17 cellular contexts compared by ENCODE assay signal in genomic region chr13:26992951-26993490, GRCh38.
DNase-seq lines count a peak whose midpoint lies in the region; ATAC-seq and TF ChIP-seq lines count a peak whose summit lies in the region.
"Had no signal": no experiment of that assay in that cellular context is flagged by ENCODE, and none has a peak within 500 bp of the region (broad histone marks: within the 10 kb centered on the region; RNA-seq: fewer than 3 reads in every experiment).

No MANE protein-coding gene starts in this region.

- H3K9ac ChIP-seq in muscle layer of colon (ENCODE audit: low read length), result no peak overlapping the region
- no peak overlapping the region for H3K9ac ChIP-seq in neuronal stem cell (ENCODE audit: low read depth, low read length, poor library complexity)
- H3K9ac ChIP-seq: BLaER1 had no signal

- no peak overlapping the region for H3K23ac ChIP-seq in neuronal stem cell (ENCODE audit: low read depth, low read length, poor library complexity)

- H3K18ac ChIP-seq in neuronal stem cell (ENCODE audit: low read length), result no peak overlapping the region

- no peak overlapping the region for H2AFZ ChIP-seq in neuronal stem cell (ENCODE audit: low read length)

- H2AK5ac ChIP-seq in neuronal stem cell (ENCODE audit: low read depth, low read length), result no peak overlapping the region

- H3K4me2 ChIP-seq in neuronal stem cell (ENCODE audit: insufficient read depth, low read length, poor library complexity, severe bottlenecking), result no peak overlapping the region
- H3K4me2 ChIP-seq: BLaER1 had no signal

- H3K27me3 ChIP-seq in esophagus muscularis mucosa (no peaks in the 10 kb centered on the region), muscle layer of colon (ENCODE audit: control insufficient read depth in 1 of 2, insufficient read depth in 2 of 2, low read length in 2 of 2) (no peaks in the 10 kb centered on the region), neuronal stem cell (ENCODE audit: control insufficient read depth in 3 of 3, insufficient read depth in 3 of 3, low read depth in 1 of 3, low read length in 3 of 3) (peaks cover 0 to 3% (median 0%) of the 10 kb centered on the region in 3 experiments)
- H3K27me3 ChIP-seq: MG63 had no signal

- intact Hi-C loops in esophagus muscularis mucosa (cut with DNase I), result no loop called here

- DNase-seq in DMS 273 (lab: John Stamatoyannopoulos, UW; ENCODE audit: unreplicated experiment), result peak; percentile 9
- no peak for DNase-seq in DMS 273 treated with DMSO at 0.1 percent for 48 hours (lab: John Stamatoyannopoulos, UW)
- no peak for DNase-seq in esophagus muscularis mucosa (ENCODE audit: extremely low spot score)
- DNase-seq in substantia nigra (lab: John Stamatoyannopoulos, UW), result no peak
- no peak for DNase-seq in neuronal stem cell (ENCODE audit: low spot score)
- DNase-seq in midbrain (lab: John Stamatoyannopoulos, UW), result no peak
- DNase-seq: CD8-positive, alpha-beta memory T cell; EL; MG63; NCI-H1105; NCI-H2029; NCI-H510A treated with DMSO at 0.1 percent for 48 hours; SIG-M5 had no signal

- TF ChIP-seq EP300 in esophagus muscularis mucosa (IDR thresholded peaks at IDR 0.05), result no peak

- no peak overlapping the region for H3K14ac ChIP-seq in neuronal stem cell (ENCODE audit: low read length)

- H3K4me1 ChIP-seq in esophagus muscularis mucosa, result peaks cover 24 to 74% (median 74%) of the 10 kb centered on the region in 4 donors
- peaks cover 54% of the 10 kb centered on the region for H3K4me1 ChIP-seq in muscle layer of colon (ENCODE audit: insufficient read depth, low read length)
- no peaks in the 10 kb centered on the region for H3K4me1 ChIP-seq in neuronal stem cell (ENCODE audit: control insufficient read depth in 2 of 2, insufficient read depth in 1 of 2, low read depth in 1 of 2, low read length in 2 of 2)

- no peak overlapping the region for H3K4me3 ChIP-seq in esophagus muscularis mucosa
- H3K4me3 ChIP-seq in muscle layer of colon (ENCODE audit: low read depth in 1 of 2, low read length in 2 of 2), result no peak overlapping the region
- H3K4me3 ChIP-seq in neuronal stem cell (ENCODE audit: low read length in 2 of 2), result no peak overlapping the region
- H3K4me3 ChIP-seq: BLaER1, MG63 had no signal

- TF ChIP-seq CTCF in esophagus muscularis mucosa (IDR thresholded peaks at IDR 0.05), result no peak

- H2BK15ac ChIP-seq in neuronal stem cell (ENCODE audit: low read length), result no peak overlapping the region

- H2BK12ac ChIP-seq in neuronal stem cell (ENCODE audit: low read length), result no peak overlapping the region

- H3K4ac ChIP-seq in neuronal stem cell (ENCODE audit: low read length), result no peak overlapping the region

- H2BK120ac ChIP-seq in neuronal stem cell (ENCODE audit: low read depth, low read length), result no peak overlapping the region

- peak overlapping the region; percentile 79 to 85 (median 80) for H3K27ac ChIP-seq in esophagus muscularis mucosa (replicated peaks in 1 of 4)
- peak overlapping the region; percentile 53 for H3K27ac ChIP-seq in muscle layer of colon (ENCODE audit: low read depth, low read length)
- peak overlapping the region; percentile 43 for H3K27ac ChIP-seq in substantia nigra (ENCODE audit: low read depth, low read length, poor library complexity, severe bottlenecking)
- H3K27ac ChIP-seq in neuronal stem cell (replicated peaks; ENCODE audit: low read length), result no peak overlapping the region
- H3K27ac ChIP-seq: 22Rv1, BLaER1 had no signal

- H3K79me1 ChIP-seq in neuronal stem cell (ENCODE audit: low read depth, low read length), result no peaks in the 10 kb centered on the region

- H3K9me3 ChIP-seq in esophagus muscularis mucosa (no peaks in the 10 kb centered on the region), muscle layer of colon (ENCODE audit: low read length) (no peaks in the 10 kb centered on the region), neuronal stem cell (replicated peaks in 1 of 2; ENCODE audit: control insufficient read depth in 2 of 2, insufficient read depth in 1 of 2, low read depth in 1 of 2, low read length in 2 of 2) (no peaks in the 10 kb centered on the region)
- H3K9me3 ChIP-seq: BLaER1 had no signal

- no peak for TF ChIP-seq POLR2A in esophagus muscularis mucosa (IDR thresholded peaks at IDR 0.05; ENCODE audit: low read depth)

- H4K8ac ChIP-seq in neuronal stem cell (ENCODE audit: low read depth, low read length), result no peak overlapping the region

- no peak overlapping the region for H2BK5ac ChIP-seq in neuronal stem cell (ENCODE audit: low read length)

- no peak overlapping the region for H4K91ac ChIP-seq in neuronal stem cell (ENCODE audit: low read depth, low read length, poor library complexity)

- no peak for ATAC-seq in HG02642 (IDR thresholded peaks at IDR 0.05; ENCODE audit: poor library complexity, unreplicated experiment)

- no peaks in the 10 kb centered on the region for H3K36me3 ChIP-seq in esophagus muscularis mucosa
- no peaks in the 10 kb centered on the region for H3K36me3 ChIP-seq in muscle layer of colon (ENCODE audit: insufficient read depth, low read length)
- H3K36me3 ChIP-seq in neuronal stem cell (replicated peaks in 1 of 2; ENCODE audit: control insufficient read depth in 2 of 2, insufficient read depth in 2 of 2, low read length in 2 of 2), result no peaks in the 10 kb centered on the region
- H3K36me3 ChIP-seq: BLaER1, MG63 had no signal

- 0% methylated on average over 1 of the region's 1 CpG for WGBS in esophagus muscularis mucosa
- WGBS in neuronal stem cell (ENCODE audit: extremely low coverage in 2 of 2, insufficient read length in 2 of 2, insufficient replicate concordance in 1 of 2), 2 donors, result no CpG with 5 or more reads among the region's 1 CpG
